Comparison of ENCODE assay signal across 7 cellular contexts in the genomic region with DNA sequence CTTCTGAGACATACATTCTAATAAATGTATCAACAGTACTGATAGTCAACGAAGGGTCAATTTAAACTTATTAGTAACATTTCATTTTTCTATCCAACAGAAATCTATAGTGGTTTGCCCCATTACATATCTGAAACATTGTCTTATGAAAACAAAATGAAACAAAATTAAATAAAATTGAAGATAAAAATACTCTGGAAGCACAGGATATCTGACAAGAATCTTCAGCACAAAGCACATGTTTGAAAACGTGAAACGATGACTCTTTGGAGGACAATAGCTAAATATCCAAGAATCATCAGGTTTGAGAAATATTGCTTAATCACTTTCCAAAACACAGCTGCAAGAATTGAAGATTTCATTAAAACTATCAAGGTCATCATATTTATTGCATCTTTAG.
"Had no signal": no experiment of that assay in that cellular context is flagged by ENCODE, and none has a peak within 500 bp of the region (broad histone marks: within the 10 kb centered on the region; RNA-seq: fewer than 3 reads in every experiment).

No MANE protein-coding gene starts in this region.

- DNase-seq: GOT3, H7, HFFc6, KG1 had no signal

- H3K9me3 Mint-ChIP-seq: HFFc6 had no signal

- H3K4me3 ChIP-seq: HAP-1, K562 had no signal

- H3K27ac Mint-ChIP-seq: HFFc6 had no signal

- H3K4me1 ChIP-seq: HAP-1 had no signal

- H3K4me3 Mint-ChIP-seq: HFFc6 had no signal

- H3K9me3 ChIP-seq: HAP-1 had no signal

- ATAC-seq: HCT116, K562 had no signal
